Comparison of ENCODE assay signal across 22 cellular contexts in the genomic region with DNA sequence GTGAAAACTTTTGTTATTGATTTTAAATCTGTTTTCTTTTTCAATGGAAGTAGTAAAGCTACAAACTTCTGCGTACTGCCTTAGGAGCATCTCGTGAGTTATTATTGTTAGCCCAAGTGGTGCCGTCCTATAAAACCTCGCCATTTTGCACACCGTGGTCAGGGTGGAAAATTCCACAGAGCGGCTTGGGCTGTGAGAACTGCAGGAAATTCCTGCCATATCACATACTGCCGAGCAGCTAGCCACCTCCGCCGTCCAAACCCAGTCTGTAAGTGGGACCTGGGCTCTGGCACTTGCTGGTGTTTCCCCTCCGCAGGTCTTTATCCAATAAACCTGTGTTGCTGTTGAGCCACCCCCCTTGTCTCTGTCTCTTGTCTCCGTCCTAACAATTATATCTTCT.
"Had no signal": no experiment of that assay in that cellular context is flagged by ENCODE, and none has a peak within 500 bp of the region (broad histone marks: within the 10 kb centered on the region; RNA-seq: fewer than 3 reads in every experiment).

No MANE protein-coding gene starts in this region.

- H3K27me3 ChIP-seq: ovary, spleen, thyroid gland, transverse colon, upper lobe of right lung had no signal

- H3K4me1 ChIP-seq: left ventricle myocardium inferior, prostate gland, thyroid gland, transverse colon, upper lobe of right lung had no signal

- DNase-seq: head of caudate nucleus; hippocampal formation; left ventricle myocardium inferior; mammary epithelial cell; mesenchymal stem cell; naive B cell; natural killer cell; ovary; posterior cingulate gyrus; retina; spleen; stimulated activated CD4-positive, alpha-beta T cell treated with anti-CD3 and anti-CD28 coated beads, Interleukin-2, amount 100 ng/mL, for 48 hours; stimulated activated CD4-positive, alpha-beta T cell treated with anti-CD3 and anti-CD28 coated beads, Interleukin-4, amount 100 ng/mL, for 4 hours; stimulated activated CD8-positive, alpha-beta memory T cell treated with anti-CD3 and anti-CD28 coated beads, Interleukin-4, amount 100 ng/mL, for 48 hours; stimulated activated naive CD4-positive, alpha-beta T cell treated with Interleukin-2 at 50 U/mL for 16 hours; stimulated activated naive CD8-positive, alpha-beta T cell treated with anti-CD3 and anti-CD28 coated beads, Interleukin-15, amount 100 ng/mL, for 72 hours; substantia nigra; thyroid gland; transverse colon; upper lobe of right lung had no signal

- H3K27ac ChIP-seq: left ventricle myocardium inferior, ovary, prostate gland, skin epidermis, spleen, thyroid gland, transverse colon, upper lobe of right lung had no signal

- H3K36me3 ChIP-seq: left ventricle myocardium inferior, ovary, prostate gland, spleen, thyroid gland, transverse colon, upper lobe of right lung had no signal

- H3K9me3 ChIP-seq: left ventricle myocardium inferior, ovary, prostate gland, spleen, thyroid gland, transverse colon, upper lobe of right lung had no signal

- H3K4me3 ChIP-seq: left ventricle myocardium inferior, ovary, prostate gland, skin epidermis, spleen, thyroid gland, transverse colon, upper lobe of right lung had no signal
